In the genomic region with DNA sequence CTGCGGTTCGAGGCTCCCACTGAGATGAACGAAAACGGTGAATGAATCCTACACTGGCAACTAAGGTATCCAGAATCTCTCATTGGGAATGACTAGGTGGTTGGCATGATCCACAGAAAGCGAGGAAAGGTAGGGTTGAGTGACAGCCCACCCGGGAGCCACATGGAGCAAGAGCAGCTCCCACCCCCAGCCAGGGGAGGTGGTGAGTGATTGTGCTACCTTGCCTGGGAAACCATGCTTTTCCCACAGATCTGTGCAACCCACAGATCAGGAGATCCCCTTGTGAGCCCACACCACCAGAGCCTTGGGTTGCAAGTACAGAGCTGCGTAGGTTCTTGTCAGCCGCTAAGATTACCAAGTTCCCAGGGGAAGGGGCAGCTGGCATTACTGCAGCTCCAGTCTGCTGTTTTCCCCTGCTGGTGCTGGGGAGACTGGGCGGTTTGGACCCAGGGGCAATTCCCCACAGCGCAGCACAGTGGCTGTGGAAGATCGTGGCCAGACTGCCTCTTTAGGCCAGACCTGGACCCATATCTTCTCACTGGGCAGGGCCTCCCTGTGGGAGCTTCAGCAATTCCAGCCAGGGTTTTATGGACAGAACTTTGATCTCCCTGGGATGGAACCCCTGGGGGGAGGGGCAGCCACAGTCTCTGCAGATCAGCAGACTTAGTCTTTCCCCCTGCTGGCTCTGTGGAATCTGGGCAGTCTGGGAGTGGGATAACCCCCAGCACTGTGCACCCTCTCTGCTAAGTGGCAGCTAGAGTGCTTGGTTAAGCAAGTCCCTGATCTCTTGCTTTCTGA, we compare ENCODE assay signal across 17 cellular contexts.
"Had no signal": no experiment of that assay in that cellular context is flagged by ENCODE, and none has a peak within 500 bp of the region (broad histone marks: within the 10 kb centered on the region; RNA-seq: fewer than 3 reads in every experiment).

No MANE protein-coding gene starts in this region.

- H3K9ac ChIP-seq: neural progenitor cell had no signal

- H3K27ac ChIP-seq: neural progenitor cell, psoas muscle, stomach, upper lobe of right lung had no signal

- DNase-seq: activated CD4-positive, alpha-beta T cell treated with anti-CD3 and anti-CD28 coated beads, Interleukin-2, amount 50 U/mL, for 1 hour; activated CD4-positive, CD25-positive, alpha-beta regulatory T cell treated with anti-CD3 and anti-CD28 coated beads, Interleukin-2, amount 50 U/mL, for 72 hours; activated CD8-positive, alpha-beta memory T cell treated with anti-CD3 and anti-CD28 coated beads, Interleukin-2, amount 50 U/mL, for 48 hours; activated effector memory CD4-positive, alpha-beta T cell treated with Interleukin-2 at 50 U/mL for 16 hours; activated naive CD4-positive, alpha-beta T cell treated with anti-CD3 and anti-CD28 coated beads, Interleukin-2, amount 50 U/mL, for 16 hours; activated T-cell treated with anti-CD3 and anti-CD28 coated beads, Interleukin-2, amount 50 U/mL, for 48 hours; cerebellar nuclear complex; effector memory CD8-positive, alpha-beta T cell; left cardiac atrium; naive B cell; psoas muscle; right cardiac atrium; stimulated activated CD4-positive, alpha-beta T cell treated with anti-CD3 and anti-CD28 coated beads, Interleukin-4, amount 100 ng/mL, for 1 hour; stomach; upper lobe of right lung had no signal

- H3K4me1 ChIP-seq: neural progenitor cell, psoas muscle, stomach, upper lobe of right lung had no signal

- H3K27me3 ChIP-seq: stomach, upper lobe of right lung had no signal

- H3K36me3 ChIP-seq: neural progenitor cell, stomach, upper lobe of right lung had no signal

- H3K9me3 ChIP-seq: psoas muscle, upper lobe of right lung had no signal

- H2AFZ ChIP-seq: neural progenitor cell had no signal

- H3K4me3 ChIP-seq: neural progenitor cell, psoas muscle, smooth muscle cell, stomach, upper lobe of right lung had no signal

- ATAC-seq: effector memory CD8-positive, alpha-beta T cell; left cardiac atrium; psoas muscle; right cardiac atrium; upper lobe of right lung had no signal

- H3K4me2 ChIP-seq: neural progenitor cell, smooth muscle cell had no signal
